Comparison of ENCODE assay signal across 10 cellular contexts in the genomic region with DNA sequence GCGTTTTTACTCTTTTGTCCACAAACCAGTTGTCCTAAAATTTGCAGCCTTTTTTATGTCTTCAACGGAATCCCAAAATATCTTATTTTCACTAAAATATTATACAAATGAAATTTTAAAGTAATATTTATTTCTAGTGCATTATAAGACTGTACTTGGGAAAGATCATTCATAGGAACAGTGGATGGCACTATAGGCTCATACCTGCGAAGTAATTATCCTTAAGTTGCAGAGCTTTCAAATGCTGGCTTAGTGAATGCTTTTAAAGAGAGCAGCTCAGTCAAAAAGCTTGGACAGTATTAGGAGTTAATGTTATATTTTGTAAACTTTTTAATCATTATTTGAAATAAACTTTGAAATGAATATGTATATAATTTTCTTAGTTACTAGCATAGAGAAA.
DNase-seq lines count a peak whose midpoint lies in the region; TF ChIP-seq lines count a peak whose summit lies in the region.
"Had no signal": no experiment of that assay in that cellular context is flagged by ENCODE, and none has a peak within 500 bp of the region (broad histone marks: within the 10 kb centered on the region; RNA-seq: fewer than 3 reads in every experiment).

No MANE protein-coding gene starts in this region.

- H3K27me3 ChIP-seq in effector memory CD4-positive, alpha-beta T cell (replicated peaks; ENCODE audit: control insufficient read depth, insufficient read depth, low read length, poor library complexity, severe bottlenecking), result no peaks in the 10 kb centered on the region

- H3K36me3 Mint-ChIP-seq in nephron (ENCODE audit: low read depth), result no peaks in the 10 kb centered on the region

- peak; percentile 40 for DNase-seq in EH (ENCODE audit: low read depth)
- peak; percentile 34 for DNase-seq in NCI-H2081 treated with DMSO at 0.1 percent for 48 hours (lab: John Stamatoyannopoulos, UW)
- peak; percentile 34 for DNase-seq in dermis blood vessel endothelial cell
- no peak for DNase-seq in effector memory CD4-positive, alpha-beta T cell
- no peak for DNase-seq in NK-92 treated with Interleukin-12 subunit alpha and Interleukin-12 subunit beta, amount 100 ng/mL, for 24 hours (lab: John Stamatoyannopoulos, UW)
- DNase-seq in HEK293T (ENCODE audit: extremely low spot score), result no peak
- DNase-seq: HCEC 1CT; MM.1S; stimulated activated naive CD4-positive, alpha-beta T cell had no signal

- H3K9me3 ChIP-seq in effector memory CD4-positive, alpha-beta T cell (ENCODE audit: control insufficient read depth, low read length), result no peaks in the 10 kb centered on the region

- no peak overlapping the region for H3K4me3 ChIP-seq in effector memory CD4-positive, alpha-beta T cell (ENCODE audit: insufficient read depth, low read depth, low read length, poor library complexity, severe bottlenecking)

- H3K27me3 Mint-ChIP-seq in nephron (ENCODE audit: low read depth), result no peaks in the 10 kb centered on the region

- POLR2A ChIA-PET in HEK293T (lab: Yijun Ruan, JAX), result no interaction called here

- CTCF ChIA-PET in HEK293T (lab: Yijun Ruan, JAX), result no interaction called here

- H3K27ac ChIP-seq in effector memory CD4-positive, alpha-beta T cell (ENCODE audit: insufficient read depth, low read length, poor library complexity, severe bottlenecking), result no peak overlapping the region

- H3K4me1 ChIP-seq in effector memory CD4-positive, alpha-beta T cell (ENCODE audit: control insufficient read depth, insufficient read depth, low read length, poor library complexity, severe bottlenecking), result no peaks in the 10 kb centered on the region

- peaks cover 18% of the 10 kb centered on the region for H3K4me1 Mint-ChIP-seq in nephron

- no peak overlapping the region for H3K4me3 Mint-ChIP-seq in nephron

- H3K36me3 ChIP-seq in effector memory CD4-positive, alpha-beta T cell (ENCODE audit: control insufficient read depth, insufficient read depth, low read length), result peaks cover 3% of the 10 kb centered on the region

- H3K9me3 Mint-ChIP-seq in nephron, result no peaks in the 10 kb centered on the region

- no peak overlapping the region for H3K27ac Mint-ChIP-seq in nephron

- TF ChIP-seq CTCF in nephron (IDR thresholded peaks at IDR 0.05; ENCODE audit: unreplicated experiment in 3 of 3), result peak; percentile 28 to 37 (median 33)

TF ChIP-seq in HEK293T, 16 proteins besides CTCF, POLR2A, EP300 and RAD21:
- TF ChIP-seq BHLHE40 (IDR thresholded peaks at IDR 0.05; ENCODE audit: borderline replicate concordance) (no peak), SUZ12 (IDR thresholded peaks at IDR 0.05) (no peak), NFRKB (IDR thresholded peaks at IDR 0.05) (no peak), SP1 (IDR thresholded peaks at IDR 0.05) (no peak), ELF4 (IDR thresholded peaks at IDR 0.05) (no peak), L3MBTL2 (conservative IDR thresholded peaks at IDR 0.05) (no peak), FOXA1 (IDR thresholded peaks at IDR 0.05) (no peak), FOXK2 (IDR thresholded peaks at IDR 0.05) (no peak), ARNT (IDR thresholded peaks at IDR 0.05) (no peak), ZNF384 (IDR thresholded peaks at IDR 0.05) (no peak), TARDBP (IDR thresholded peaks at IDR 0.05) (no peak), FOXM1 (IDR thresholded peaks at IDR 0.05; ENCODE audit: borderline replicate concordance) (no peak), LEF1 (IDR thresholded peaks at IDR 0.05; ENCODE audit: borderline replicate concordance) (no peak), HDGF (IDR thresholded peaks at IDR 0.05; ENCODE audit: borderline replicate concordance) (no peak), CTBP1 (IDR thresholded peaks at IDR 0.05; ENCODE audit: borderline replicate concordance) (no peak)
- TF ChIP-seq, protein P1, sequence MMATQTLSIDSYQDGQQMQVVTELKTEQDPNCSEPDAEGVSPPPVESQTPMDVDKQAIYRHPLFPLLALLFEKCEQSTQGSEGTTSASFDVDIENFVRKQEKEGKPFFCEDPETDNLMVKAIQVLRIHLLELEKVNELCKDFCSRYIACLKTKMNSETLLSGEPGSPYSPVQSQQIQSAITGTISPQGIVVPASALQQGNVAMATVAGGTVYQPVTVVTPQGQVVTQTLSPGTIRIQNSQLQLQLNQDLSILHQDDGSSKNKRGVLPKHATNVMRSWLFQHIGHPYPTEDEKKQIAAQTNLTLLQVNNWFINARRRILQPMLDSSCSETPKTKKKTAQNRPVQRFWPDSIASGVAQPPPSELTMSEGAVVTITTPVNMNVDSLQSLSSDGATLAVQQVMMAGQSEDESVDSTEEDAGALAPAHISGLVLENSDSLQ (IDR thresholded peaks at IDR 0.05), result no peak

Comparison
In these comparisons a context has a peak if more than half of its experiments do, and no peak if none do; other contexts are left out.
1. DNase-seq: peak in EH (single experiment), NCI-H2081 treated with DMSO at 0.1 percent for 48 hours (single experiment) and dermis blood vessel endothelial cell (single experiment); none in effector memory CD4-positive, alpha-beta T cell (0 of 3), NK-92 treated with Interleukin-12 subunit alpha and Interleukin-12 subunit beta, amount 100 ng/mL, for 24 hours (single experiment) and HEK293T (single experiment).